ENCODE assay signal across 21 cellular contexts in genomic region chr1:106785136-106785535, GRCh38.
"Had no signal": no experiment of that assay in that cellular context is flagged by ENCODE, and none has a peak within 500 bp of the region (broad histone marks: within the 10 kb centered on the region; RNA-seq: fewer than 3 reads in every experiment).

No MANE protein-coding gene starts in this region.

- H3K4me3 ChIP-seq: breast epithelium had no signal

- ATAC-seq: activated naive CD4-positive, alpha-beta T cell treated with anti-CD3 and anti-CD28 coated beads, Interleukin-2, amount 50 U/mL, for 72 hours; activated naive CD8-positive, alpha-beta T cell treated with anti-CD3 and anti-CD28 coated beads, Interleukin-2, amount 50 U/mL, for 24 hours; activated T-cell treated with anti-CD3 and anti-CD28 coated beads, Interleukin-2, amount 50 U/mL, for 4 hours had no signal

- DNase-seq: activated B cell treated with CpG ODN at 0.5 μM for 24 hours; activated CD4-positive, alpha-beta memory T cell treated with anti-CD3 and anti-CD28 coated beads for 36 hours; activated CD4-positive, alpha-beta T cell treated with anti-CD3 and anti-CD28 coated beads, Interleukin-2, amount 10 ng/mL, durations not matched to agents 7 days and 5 days; activated CD8-positive, alpha-beta memory T cell treated with anti-CD3 and anti-CD28 coated beads for 24 hours; activated effector memory CD4-positive, alpha-beta T cell treated with anti-CD3 and anti-CD28 coated beads, Interleukin-2, amount 50 U/mL, for 16 hours; activated naive CD4-positive, alpha-beta T cell treated with Interleukin-2 at 50 U/mL for 16 hours; activated naive CD8-positive, alpha-beta T cell treated with anti-CD3 and anti-CD28 coated beads, Interleukin-2, amount 50 U/mL, for 24 hours; activated T-cell treated with anti-CD3 and anti-CD28 coated beads, Interleukin-2, amount 50 U/mL, for 4 hours; amygdala; caudate nucleus; MV-4-11; NCI-H1092 treated with DMSO at 0.1 percent for 48 hours; NCI-H1930; NCI-H2171; NCI-H2227 treated with DMSO at 0.1 percent for 48 hours; NCI-H510A; SIG-M5; T-helper 2 cell; T1000 had no signal
